8 cellular contexts compared by ENCODE assay signal in the genomic region with DNA sequence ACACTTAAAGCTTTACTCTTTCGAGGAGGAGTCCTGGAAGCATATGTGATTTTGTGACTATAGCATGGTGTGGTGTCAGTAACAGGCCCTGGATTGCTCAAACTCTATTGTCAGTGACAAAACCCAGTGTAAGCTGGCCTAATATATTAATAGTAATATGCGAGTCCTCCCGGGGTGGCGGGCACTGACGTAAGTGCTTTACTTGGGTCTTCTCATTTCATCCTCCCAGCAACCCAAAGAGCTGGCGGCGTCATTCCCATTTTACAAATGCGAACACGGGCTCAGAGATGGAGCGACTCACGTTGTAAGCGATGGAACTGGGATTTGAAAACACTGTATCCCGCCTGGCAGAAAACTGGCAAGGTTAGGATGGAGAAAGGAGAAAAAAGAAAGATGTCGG. TPM values are rescaled to one million over a fixed set of nuclear protein-coding genes. Genes with fewer than 3 reads are reported as not detected.
A peak's percentile ranks its signal among the peaks of the same experiment; 100 is the strongest.
DNase-seq lines count a peak whose midpoint lies in the region; ATAC-seq and TF ChIP-seq lines count a peak whose summit lies in the region.

No MANE protein-coding gene starts in this region.

- WGBS in sigmoid colon, 2 donors, result 54 to 58% methylated on average over 14 of the region's 14 CpGs

- peaks cover 0 to 14% (median 2%) of the 10 kb centered on the region in 4 donors for H3K36me3 ChIP-seq in sigmoid colon

- peaks cover 0 to 31% (median 23%) of the 10 kb centered on the region in 4 donors for H3K4me1 ChIP-seq in sigmoid colon

- H3K9me3 ChIP-seq in sigmoid colon, result no peaks in the 10 kb centered on the region

- ATAC-seq in GM18511 (IDR thresholded peaks at IDR 0.05; ENCODE audit: unreplicated experiment) (peak; percentile 1), sciatic nerve (no peak)

- CTCF ChIA-PET in RWPE1 (lab: Yijun Ruan, JAX), result no interaction called here

- no peak for TF ChIP-seq CTCF in RWPE1 (conservative IDR thresholded peaks at IDR 0.05; ENCODE audit: low read depth)
- no peak for TF ChIP-seq CTCF in fibroblast of mammary gland (conservative IDR thresholded peaks at IDR 0.05; ENCODE audit: control insufficient read depth, insufficient read depth, low read depth, low read length)
- TF ChIP-seq CTCF in sigmoid colon (IDR thresholded peaks at IDR 0.05), result no peak
- no peak for TF ChIP-seq CTCF in GM20000 (IDR thresholded peaks at IDR 0.05; ENCODE audit: extremely low read depth, missing control alignments)

- TF ChIP-seq POLR2A in sigmoid colon (IDR thresholded peaks at IDR 0.05), result no peak

- in situ Hi-C loops in KBM-7 (cut with MboI; ENCODE audit: low pct_unique_long_range_greater_than_20kb, low sequenced_read_pairs), result no loop called here

- H3K27ac ChIP-seq in RWPE1, result peak overlapping the region; percentile 70
- peak overlapping the region; percentile 78 to 88 (median 84) for H3K27ac ChIP-seq in sigmoid colon

- intact Hi-C loops in sigmoid colon (cut with DNase I), result loop anchor here (1.0 to 10.0 kb wide), 3 partner anchors 29 to 1302 kb away; a partner anchor contains a TSS
- intact Hi-C loops in sciatic nerve (cut with DNase I), result no loop called here

- no peak for TF ChIP-seq EP300 in sigmoid colon (IDR thresholded peaks at IDR 0.05)

- H3K4me3 ChIP-seq in fibroblast of mammary gland (ENCODE audit: control insufficient read depth, low read depth, low read length), result peak overlapping the region; percentile 84
- H3K4me3 ChIP-seq in sigmoid colon, result peak overlapping the region; percentile 58 to 88 (median 76)

- H3K27me3 ChIP-seq in sigmoid colon, result no peaks in the 10 kb centered on the region

- POLR2A ChIA-PET in RWPE1 (lab: Yijun Ruan, JAX; ENCODE audit: low non-redundant PET), result no interaction called here

- DNase-seq in RWPE1 (ENCODE audit: low spot score), result no peak
- peak; percentile 7 for DNase-seq in fibroblast of mammary gland (ENCODE audit: low read depth)
- no peak for DNase-seq in sigmoid colon
- DNase-seq in GM20000 (ENCODE audit: low spot score), result no peak
- no peak for DNase-seq in KBM-7
- DNase-seq in NCI-H2029 (lab: John Stamatoyannopoulos, UW), result no peak
- DNase-seq in sciatic nerve (ENCODE audit: low spot score), result no peak

RNA-seq across cellular contexts. Expression of a gene that starts 0.6 kb away (rescaled TPM):
- total RNA-seq in sigmoid colon (10 to 100 TPM in 3 of 4 donors, 1 to 10 TPM in 1; 7.7 to 38.2 (median 18.2) TPM), sciatic nerve (34.9 TPM)
- 10 to 100 TPM; 10.2 to 32.5 (median 12.6) TPM for polyA plus RNA-seq in sigmoid colon

RNA-seq across cellular contexts. Expression of a gene that starts 28.8 kb away (rescaled TPM):
- total RNA-seq in sigmoid colon (10 to 100 TPM; 44.9 to 61.8 (median 48.4) TPM), sciatic nerve (132 TPM)
- 100 to 1,000 TPM; 150 to 344 (median 339) TPM for polyA plus RNA-seq in sigmoid colon

RNA-seq across cellular contexts. Expression of a gene that starts 41.4 kb away (rescaled TPM):
- total RNA-seq in sigmoid colon, result not detected
- 1 to 10 TPM in 2 of 3 donors, not detected in 1; 1.2 to 1.4 TPM for polyA plus RNA-seq in sigmoid colon
- not detected for total RNA-seq in sciatic nerve
